15 cellular contexts compared by ENCODE assay signal in genomic region chr16:15032547-15033308, GRCh38. TPM values are rescaled to one million over a fixed set of nuclear protein-coding genes. Genes with fewer than 3 reads are reported as not detected.
DNase-seq lines count a peak whose midpoint lies in the region; ATAC-seq and TF ChIP-seq lines count a peak whose summit lies in the region.
"Had no signal": no experiment of that assay in that cellular context is flagged by ENCODE, and none has a peak within 500 bp of the region (broad histone marks: within the 10 kb centered on the region; RNA-seq: fewer than 3 reads in every experiment).

No MANE protein-coding gene starts in this region.

- H4K20me1 ChIP-seq in BLaER1 (peaks cover 62% of the 10 kb centered on the region), fibroblast of lung (ENCODE audit: control insufficient read depth, extremely low read depth, insufficient read depth, low read length) (no peaks in the 10 kb centered on the region)

- H3K27ac Mint-ChIP-seq in T-helper 17 cell = peak overlapping the region; percentile 56

- peak overlapping the region; percentile 75 for H3K27ac ChIP-seq in BLaER1
- H3K27ac ChIP-seq in fibroblast of lung (ENCODE audit: insufficient read depth, low read length) = no peak overlapping the region
- H3K27ac ChIP-seq: ovary had no signal

- no peak overlapping the region for H3K4me3 Mint-ChIP-seq in T-helper 17 cell
- H3K4me3 Mint-ChIP-seq: stimulated activated naive CD8-positive, alpha-beta T cell treated with anti-CD3 and anti-CD28 coated beads, Interleukin-15, Interleukin-2, amounts not matched to agents 100 ng/mL and 50 ng/mL, for 24 hours had no signal

- H3K27me3 Mint-ChIP-seq in T-helper 17 cell = no peaks in the 10 kb centered on the region
- H3K27me3 Mint-ChIP-seq: stimulated activated naive CD8-positive, alpha-beta T cell treated with anti-CD3 and anti-CD28 coated beads, Interleukin-15, Interleukin-2, amounts not matched to agents 100 ng/mL and 50 ng/mL, for 24 hours had no signal

- H3K9ac ChIP-seq in BLaER1 (peak overlapping the region; percentile 49; the same call in 1 of the 2 replicates), fibroblast of lung (ENCODE audit: insufficient read depth, low read length) (no peak overlapping the region)

- peaks cover 10% of the 10 kb centered on the region for H3K79me2 ChIP-seq in fibroblast of lung (ENCODE audit: control insufficient read depth, insufficient read depth, low read length)

- H3K4me1 Mint-ChIP-seq in T-helper 17 cell = peaks cover 16% of the 10 kb centered on the region

- peak overlapping the region; percentile 28; the same call in 1 of the 2 replicates for H3K4me3 ChIP-seq in BLaER1
- no peak overlapping the region for H3K4me3 ChIP-seq in fibroblast of lung (replicated peaks in 1 of 4; ENCODE audit: control extremely low read depth in 1 of 4, insufficient read depth in 1 of 4, low read depth in 3 of 4, low read length in 4 of 4)
- H3K4me3 ChIP-seq: lung, ovary had no signal

- no peak for ATAC-seq in T-helper 17 cell
- ATAC-seq in GM18909 (IDR thresholded peaks at IDR 0.05; ENCODE audit: poor library complexity, unreplicated experiment) = no peak
- ATAC-seq in GM21576 (IDR thresholded peaks at IDR 0.05; ENCODE audit: unreplicated experiment) = no peak
- ATAC-seq in GM18867 (IDR thresholded peaks at IDR 0.05; ENCODE audit: unreplicated experiment) = no peak

- H3K4me1 ChIP-seq in BLaER1 (peaks cover 54% of the 10 kb centered on the region), fibroblast of lung (ENCODE audit: control insufficient read depth, extremely low read depth, insufficient read depth, low read length) (no peaks in the 10 kb centered on the region)

- no peak overlapping the region for H2AFZ ChIP-seq in fibroblast of lung (ENCODE audit: low read length)

- H3K4me2 ChIP-seq in BLaER1 (peak overlapping the region; percentile 89), fibroblast of lung (ENCODE audit: extremely low read depth, insufficient read depth, low read length) (no peak overlapping the region)

- no peak for TF ChIP-seq CTCF in fibroblast of lung (conservative IDR thresholded peaks at IDR 0.05 in 1 of 2, IDR thresholded peaks at IDR 0.05 in 1 of 2; ENCODE audit: low read depth in 1 of 2, low read length in 2 of 2)

- H3K36me3 ChIP-seq in BLaER1 = peaks cover 82% of the 10 kb centered on the region
- peaks cover 40% of the 10 kb centered on the region for H3K36me3 ChIP-seq in fibroblast of lung (ENCODE audit: control insufficient read depth, insufficient read depth, low read length)
- H3K36me3 ChIP-seq: ovary had no signal

- H3K27me3 ChIP-seq in BLaER1 (no peaks in the 10 kb centered on the region), fibroblast of lung (ENCODE audit: control insufficient read depth, insufficient read depth, low read length) (no peaks in the 10 kb centered on the region)
- H3K27me3 ChIP-seq: ovary had no signal

- H3K9me3 ChIP-seq in BLaER1 (no peaks in the 10 kb centered on the region), T-helper 17 cell (ENCODE audit: control insufficient read depth, low read length, poor library complexity, severe bottlenecking) (no peaks in the 10 kb centered on the region), fibroblast of lung (ENCODE audit: control insufficient read depth, insufficient read depth, low read depth, low read length) (no peaks in the 10 kb centered on the region)
- H3K9me3 ChIP-seq: ovary had no signal

- DNase-seq in GF-D8 (lab: John Stamatoyannopoulos, UW) (peak; percentile 3), T-helper 17 cell (no peak), fibroblast of lung (ENCODE audit: low read depth in 2 of 2) (peak; percentile 36 to 48), NCI-H82 (lab: John Stamatoyannopoulos, UW) (no peak)
- DNase-seq: activated CD4-positive, alpha-beta T cell treated with anti-CD3 and anti-CD28 coated beads, Interleukin-2, amount 50 U/mL, for 1 hour; activated naive CD4-positive, alpha-beta T cell treated with Interleukin-2 at 50 U/mL for 16 hours; C1 segment of cervical spinal cord; NK-92 treated with Interleukin-12 subunit alpha and Interleukin-12 subunit beta, amount 100 ng/mL, for 24 hours; ovary had no signal

- H3K36me3 Mint-ChIP-seq in T-helper 17 cell (ENCODE audit: low read depth) = peaks cover 9% of the 10 kb centered on the region

RNA-seq across cellular contexts. Expression of gene NTAN1, which starts 23.1 kb away (rescaled TPM):
- 10 to 100 TPM; 26.5 to 34.4 TPM for total RNA-seq in T-helper 17 cell
- 111 and 147 TPM in 2 replicates for total RNA-seq in fibroblast of lung
- polyA plus RNA-seq in fibroblast of lung = 114 and 135 TPM in 2 replicates
- 74.6 and 91.3 TPM in 2 replicates for polyA plus RNA-seq in fibroblast of lung (2012)
- polyA minus RNA-seq in fibroblast of lung (ENCODE audit: low replicate concordance) = 90.5 and 93.1 TPM in 2 replicates

RNA-seq across cellular contexts. Expression of gene PDXDC1, which starts 57.9 kb away (rescaled TPM):
- 10 to 100 TPM; 58.4 to 78.8 TPM for total RNA-seq in T-helper 17 cell
- total RNA-seq in fibroblast of lung = 64.7 and 68.4 TPM in 2 replicates
- polyA plus RNA-seq in fibroblast of lung = 54.9 and 92.9 TPM in 2 replicates
- polyA plus RNA-seq in fibroblast of lung (2012) = 44.6 and 70.0 TPM in 2 replicates
- 66.5 and 81.9 TPM in 2 replicates for polyA minus RNA-seq in fibroblast of lung (ENCODE audit: low replicate concordance)

Comparison
In these comparisons a context has a peak if more than half of its experiments do, and no peak if none do; other contexts are left out.
1. DNase-seq: peak in GF-D8 (single experiment) and fibroblast of lung (2 of 2); none in T-helper 17 cell (0 of 3) and NCI-H82 (single experiment).